In genomic region chr11:116775975-116776374, GRCh38 we compare ENCODE assay signal across 28 cellular contexts. TPM values are rescaled to one million over a fixed set of nuclear protein-coding genes. Genes with fewer than 3 reads are reported as not detected.
A peak's percentile ranks its signal among the peaks of the same experiment; 100 is the strongest.
DNase-seq lines count a peak whose midpoint lies in the region; ATAC-seq and TF ChIP-seq lines count a peak whose summit lies in the region.
"Had no signal": no experiment of that assay in that cellular context is flagged by ENCODE, and none has a peak within 500 bp of the region (broad histone marks: within the 10 kb centered on the region; RNA-seq: fewer than 3 reads in every experiment).

No MANE protein-coding gene starts in this region.

- CTCF ChIA-PET in activated CD8-positive, alpha-beta memory T cell treated with anti-CD3 and anti-CD28 coated beads, Interleukin-2, amount 10 ng/mL, durations not matched to agents 7 days and 5 days (lab: Charles Lee): interaction anchor here (6.0 kb wide), 1 partner anchor 13 kb away, joined by 59 read pairs; the partner anchor contains the start of genes APOA5 and ZPR1
- CTCF ChIA-PET in CD8-positive, alpha-beta memory T cell (lab: Charles Lee): no interaction called here
- CTCF ChIA-PET in activated CD4-positive, alpha-beta memory T cell treated with anti-CD3 and anti-CD28 coated beads, Interleukin-2, amount 10 ng/mL, durations not matched to agents 7 days and 5 days (lab: Charles Lee): interaction anchor here (1.3 kb wide), 1 partner anchor 15 kb away, joined by 4 read pairs; the partner anchor contains the start of gene APOA5

- no peaks in the 10 kb centered on the region for H3K9me3 Mint-ChIP-seq in activated CD8-positive, alpha-beta memory T cell treated with anti-CD3 and anti-CD28 coated beads, Interleukin-2, amount 10 ng/mL, durations not matched to agents 7 days and 5 days (ENCODE audit: low read depth)
- peaks cover 0 to 2% (median 0%) of the 10 kb centered on the region in 5 donors for H3K9me3 Mint-ChIP-seq in CD8-positive, alpha-beta memory T cell
- no peaks in the 10 kb centered on the region for H3K9me3 Mint-ChIP-seq in activated CD4-positive, alpha-beta memory T cell treated with anti-CD3 and anti-CD28 coated beads, Interleukin-2, amount 10 ng/mL, durations not matched to agents 7 days and 5 days
- H3K9me3 Mint-ChIP-seq in nephron: no peaks in the 10 kb centered on the region
- H3K9me3 Mint-ChIP-seq: H9 had no signal

- no peak for ATAC-seq in activated CD8-positive, alpha-beta memory T cell treated with anti-CD3 and anti-CD28 coated beads, Interleukin-2, amount 10 ng/mL, durations not matched to agents 7 days and 5 days
- ATAC-seq in body of pancreas (no peak), HG03571 (IDR thresholded peaks at IDR 0.05; ENCODE audit: unreplicated experiment) (no peak)
- ATAC-seq: esophagus mucosa, foreskin keratinocyte, heart right ventricle, left colon, T-helper 17 cell had no signal

- no peak for DNase-seq in activated CD8-positive, alpha-beta memory T cell treated with anti-CD3 and anti-CD28 coated beads, Interleukin-2, amount 10 ng/mL, durations not matched to agents 7 days and 5 days
- no peak for DNase-seq in activated CD8-positive, alpha-beta memory T cell treated with anti-CD3 and anti-CD28 coated beads for 24 hours
- no peak for DNase-seq in CD8-positive, alpha-beta memory T cell
- DNase-seq in activated CD4-positive, alpha-beta memory T cell treated with anti-CD3 and anti-CD28 coated beads, Interleukin-2, amount 10 ng/mL, durations not matched to agents 7 days and 5 days: no peak
- DNase-seq in body of pancreas: no peak
- DNase-seq in BE2C: no peak
- DNase-seq: activated CD4-positive, alpha-beta T cell treated with anti-CD3 and anti-CD28 coated beads, Interleukin-2, amount 50 U/mL, for 48 hours; activated T-cell treated with anti-CD3 and anti-CD28 coated beads, Interleukin-2, amount 50 U/mL, for 1 hour; effector memory CD4-positive, alpha-beta T cell; foreskin keratinocyte; H9; heart right ventricle; left colon; NCI-H1105 treated with DMSO at 0.1 percent for 48 hours; NCI-H2029; NCI-H526 treated with DMSO at 0.1 percent for 48 hours; nucleus accumbens; stimulated activated CD8-positive, alpha-beta memory T cell treated with anti-CD3 and anti-CD28 coated beads, Interleukin-4, amount 100 ng/mL, for 48 hours; substantia nigra; T-helper 17 cell had no signal

- TF ChIP-seq POLR2A in body of pancreas (IDR thresholded peaks at IDR 0.05): no peak

- no peak overlapping the region for H3K4me3 ChIP-seq in CD8-positive, alpha-beta memory T cell (ENCODE audit: low read length)
- H3K4me3 ChIP-seq in body of pancreas: no peak overlapping the region
- H3K4me3 ChIP-seq in BE2C (ENCODE audit: low read depth, low read length): no peak overlapping the region
- H3K4me3 ChIP-seq: BLaER1, breast epithelium, heart right ventricle had no signal

- no peaks in the 10 kb centered on the region for H3K9me3 ChIP-seq in CD8-positive, alpha-beta memory T cell (ENCODE audit: low read length)
- H3K9me3 ChIP-seq in body of pancreas: no peaks in the 10 kb centered on the region
- no peaks in the 10 kb centered on the region for H3K9me3 ChIP-seq in BE2C
- H3K9me3 ChIP-seq: BLaER1, breast epithelium, heart right ventricle had no signal

- no peak overlapping the region for H3K4me3 Mint-ChIP-seq in activated CD8-positive, alpha-beta memory T cell treated with anti-CD3 and anti-CD28 coated beads, Interleukin-2, amount 10 ng/mL, durations not matched to agents 7 days and 5 days
- peak overlapping the region in 1 of 7 donors; percentile 80 for H3K4me3 Mint-ChIP-seq in CD8-positive, alpha-beta memory T cell
- no peak overlapping the region for H3K4me3 Mint-ChIP-seq in activated CD4-positive, alpha-beta memory T cell treated with anti-CD3 and anti-CD28 coated beads, Interleukin-2, amount 10 ng/mL, durations not matched to agents 7 days and 5 days
- H3K4me3 Mint-ChIP-seq in nephron: peak overlapping the region; percentile 7 to 58 (median 9)
- H3K4me3 Mint-ChIP-seq: H9, T-helper 17 cell had no signal

- peaks cover 59% of the 10 kb centered on the region for H3K4me1 Mint-ChIP-seq in activated CD8-positive, alpha-beta memory T cell treated with anti-CD3 and anti-CD28 coated beads, Interleukin-2, amount 10 ng/mL, durations not matched to agents 7 days and 5 days
- peaks cover 22 to 36% (median 35%) of the 10 kb centered on the region in 3 donors for H3K4me1 Mint-ChIP-seq in CD8-positive, alpha-beta memory T cell
- H3K4me1 Mint-ChIP-seq in activated CD4-positive, alpha-beta memory T cell treated with anti-CD3 and anti-CD28 coated beads, Interleukin-2, amount 10 ng/mL, durations not matched to agents 7 days and 5 days: peaks cover 65% of the 10 kb centered on the region
- H3K4me1 Mint-ChIP-seq in nephron: peaks cover 22% of the 10 kb centered on the region

- H3K27me3 Mint-ChIP-seq in activated CD8-positive, alpha-beta memory T cell treated with anti-CD3 and anti-CD28 coated beads, Interleukin-2, amount 10 ng/mL, durations not matched to agents 7 days and 5 days: no peaks in the 10 kb centered on the region
- no peaks in the 10 kb centered on the region for H3K27me3 Mint-ChIP-seq in CD8-positive, alpha-beta memory T cell
- H3K27me3 Mint-ChIP-seq in activated CD4-positive, alpha-beta memory T cell treated with anti-CD3 and anti-CD28 coated beads, Interleukin-2, amount 10 ng/mL, durations not matched to agents 7 days and 5 days: no peaks in the 10 kb centered on the region
- no peaks in the 10 kb centered on the region for H3K27me3 Mint-ChIP-seq in nephron (ENCODE audit: low read depth)
- H3K27me3 Mint-ChIP-seq: T-helper 17 cell had no signal

- no peak overlapping the region for H3K27ac ChIP-seq in CD8-positive, alpha-beta memory T cell (ENCODE audit: low read depth, low read length)
- H3K27ac ChIP-seq in body of pancreas: no peak overlapping the region
- H3K27ac ChIP-seq: BLaER1, breast epithelium, foreskin keratinocyte, heart right ventricle, HL-60 had no signal

- POLR2A ChIA-PET in CD8-positive, alpha-beta memory T cell (lab: Charles Lee): interaction anchor here (0.6 kb wide), 1 partner anchor 549 kb away, joined by 5 read pairs; no protein-coding TSS in a partner anchor
- POLR2A ChIA-PET in activated CD4-positive, alpha-beta memory T cell treated with anti-CD3 and anti-CD28 coated beads, Interleukin-2, amount 10 ng/mL, durations not matched to agents 7 days and 5 days (lab: Charles Lee): interaction anchor here (0.6 to 8.8 kb wide), 2 partner anchors 12 to 153 kb away, joined by 3 to 119 read pairs; partner anchors contain the start of genes APOA5 and ZPR1

- TF ChIP-seq CTCF in nephron (IDR thresholded peaks at IDR 0.05; ENCODE audit: unreplicated experiment in 3 of 3): no peak
- TF ChIP-seq CTCF in body of pancreas (IDR thresholded peaks at IDR 0.05): no peak
- TF ChIP-seq CTCF in BE2C (IDR thresholded peaks at IDR 0.05; ENCODE audit: low read depth, low read length): no peak

- H3K36me3 Mint-ChIP-seq in activated CD8-positive, alpha-beta memory T cell treated with anti-CD3 and anti-CD28 coated beads, Interleukin-2, amount 10 ng/mL, durations not matched to agents 7 days and 5 days: peaks cover 47% of the 10 kb centered on the region
- peaks cover 10 to 61% (median 29%) of the 10 kb centered on the region in 3 donors for H3K36me3 Mint-ChIP-seq in CD8-positive, alpha-beta memory T cell
- H3K36me3 Mint-ChIP-seq in activated CD4-positive, alpha-beta memory T cell treated with anti-CD3 and anti-CD28 coated beads, Interleukin-2, amount 10 ng/mL, durations not matched to agents 7 days and 5 days (ENCODE audit: low read depth): peaks cover 59% of the 10 kb centered on the region
- peaks cover 39% of the 10 kb centered on the region for H3K36me3 Mint-ChIP-seq in nephron (ENCODE audit: low read depth)

- no peaks in the 10 kb centered on the region for H3K27me3 ChIP-seq in CD8-positive, alpha-beta memory T cell (ENCODE audit: insufficient read depth, low read length, poor library complexity, severe bottlenecking)
- H3K27me3 ChIP-seq in body of pancreas (no peaks in the 10 kb centered on the region), BE2C (no peaks in the 10 kb centered on the region)
- H3K27me3 ChIP-seq: BLaER1, breast epithelium, foreskin keratinocyte, heart right ventricle had no signal

- 82 to 95% methylated on average over 5 of the region's 5 CpGs for WGBS in body of pancreas, 2 donors

- H3K36me3 ChIP-seq in CD8-positive, alpha-beta memory T cell (ENCODE audit: insufficient read depth, low read length): peaks cover 26% of the 10 kb centered on the region
- H3K36me3 ChIP-seq in body of pancreas (replicated peaks in 1 of 2; ENCODE audit: insufficient read depth in 1 of 2, low read depth in 2 of 2): peaks cover 0 to 18% of the 10 kb centered on the region in 2 donors
- peaks cover 25% of the 10 kb centered on the region for H3K36me3 ChIP-seq in BE2C
- H3K36me3 ChIP-seq: breast epithelium had no signal

- H3K4me1 ChIP-seq in CD8-positive, alpha-beta memory T cell (ENCODE audit: insufficient read depth, low read length): peaks cover 23% of the 10 kb centered on the region
- H3K4me1 ChIP-seq in body of pancreas: peaks cover 21% of the 10 kb centered on the region
- no peaks in the 10 kb centered on the region for H3K4me1 ChIP-seq in BE2C

- intact Hi-C loops in body of pancreas (cut with DNase I): no loop called here

- H3K27ac Mint-ChIP-seq in activated CD8-positive, alpha-beta memory T cell treated with anti-CD3 and anti-CD28 coated beads, Interleukin-2, amount 10 ng/mL, durations not matched to agents 7 days and 5 days: peak overlapping the region; percentile 4
- peak overlapping the region in 5 of 8 donors; percentile 0 to 77 (median 51) for H3K27ac Mint-ChIP-seq in CD8-positive, alpha-beta memory T cell
- H3K27ac Mint-ChIP-seq in activated CD4-positive, alpha-beta memory T cell treated with anti-CD3 and anti-CD28 coated beads, Interleukin-2, amount 10 ng/mL, durations not matched to agents 7 days and 5 days: peak overlapping the region; percentile 60
- H3K27ac Mint-ChIP-seq in nephron: peak overlapping the region in 1 of 3 experiments; percentile 10
- H3K27ac Mint-ChIP-seq: H9, T-helper 17 cell had no signal

RNA-seq across cellular contexts. Expression of gene BUD13, which starts 3.2 kb away (rescaled TPM):
- 10 to 100 TPM; 35.2 to 40.2 TPM for total RNA-seq in activated CD8-positive, alpha-beta memory T cell treated with anti-CD3 and anti-CD28 coated beads, Interleukin-2, amount 10 ng/mL, durations not matched to agents 7 days and 5 days
- 10 to 100 TPM; 31.4 to 32.3 TPM for total RNA-seq in CD8-positive, alpha-beta memory T cell
- 15.0 TPM for polyA plus RNA-seq in CD8-positive, alpha-beta memory T cell
- total RNA-seq in activated CD4-positive, alpha-beta memory T cell treated with anti-CD3 and anti-CD28 coated beads, Interleukin-2, amount 10 ng/mL, durations not matched to agents 7 days and 5 days: 10 to 100 TPM; 34.1 to 35.1 TPM
- total RNA-seq in body of pancreas: 10 to 100 TPM in 1 of 2 donors, 1 to 10 TPM in 1; 8.9 to 15.8 TPM
- 27.1 TPM for polyA plus RNA-seq in BE2C (2012; ENCODE audit: insufficient read depth, insufficient read length, low read depth)

RNA-seq across cellular contexts. Expression of gene ZPR1, which starts 11.8 kb away (rescaled TPM):
- total RNA-seq in activated CD8-positive, alpha-beta memory T cell treated with anti-CD3 and anti-CD28 coated beads, Interleukin-2, amount 10 ng/mL, durations not matched to agents 7 days and 5 days: 10 to 100 TPM; 66.6 to 72.1 TPM
- total RNA-seq in CD8-positive, alpha-beta memory T cell: 100 to 1,000 TPM; 118 to 124 TPM
- polyA plus RNA-seq in CD8-positive, alpha-beta memory T cell: 47.6 TPM
- 10 to 100 TPM; 55.6 to 57.6 TPM for total RNA-seq in activated CD4-positive, alpha-beta memory T cell treated with anti-CD3 and anti-CD28 coated beads, Interleukin-2, amount 10 ng/mL, durations not matched to agents 7 days and 5 days
- 10 to 100 TPM in 1 of 2 donors, 1 to 10 TPM in 1; 4.3 to 36.6 TPM for total RNA-seq in body of pancreas
- polyA plus RNA-seq in BE2C (2012; ENCODE audit: insufficient read depth, insufficient read length, low read depth): 95.7 TPM

RNA-seq across cellular contexts. Expression of gene APOA5, which starts 15.7 kb away (rescaled TPM):
- total RNA-seq in activated CD8-positive, alpha-beta memory T cell treated with anti-CD3 and anti-CD28 coated beads, Interleukin-2, amount 10 ng/mL, durations not matched to agents 7 days and 5 days: not detected
- not detected for total RNA-seq in CD8-positive, alpha-beta memory T cell
- polyA plus RNA-seq in CD8-positive, alpha-beta memory T cell: not detected
- total RNA-seq in activated CD4-positive, alpha-beta memory T cell treated with anti-CD3 and anti-CD28 coated beads, Interleukin-2, amount 10 ng/mL, durations not matched to agents 7 days and 5 days: not detected
- total RNA-seq in body of pancreas: 1 to 10 TPM in 1 of 2 donors, not detected in 1; 2.6 TPM
- polyA plus RNA-seq in BE2C (2012; ENCODE audit: insufficient read depth, insufficient read length, low read depth): 0.31 TPM
- total RNA-seq: breast epithelium, esophagus mucosa, foreskin keratinocyte, heart right ventricle, left colon, skeletal muscle tissue, T-helper 17 cell, urinary bladder had no signal
- polyA plus RNA-seq: foreskin keratinocyte, heart right ventricle had no signal

RNA-seq across cellular contexts. Expression of gene APOA4, which starts 47.1 kb away (rescaled TPM):
- total RNA-seq in activated CD8-positive, alpha-beta memory T cell treated with anti-CD3 and anti-CD28 coated beads, Interleukin-2, amount 10 ng/mL, durations not matched to agents 7 days and 5 days: not detected
- not detected for total RNA-seq in CD8-positive, alpha-beta memory T cell
- not detected for polyA plus RNA-seq in CD8-positive, alpha-beta memory T cell
- total RNA-seq in activated CD4-positive, alpha-beta memory T cell treated with anti-CD3 and anti-CD28 coated beads, Interleukin-2, amount 10 ng/mL, durations not matched to agents 7 days and 5 days: not detected
- not detected for total RNA-seq in body of pancreas
- not detected for polyA plus RNA-seq in BE2C (2012; ENCODE audit: insufficient read depth, insufficient read length, low read depth)
- total RNA-seq: esophagus mucosa, foreskin keratinocyte, H9, left colon, T-helper 17 cell, urinary bladder had no signal
- polyA plus RNA-seq: foreskin keratinocyte had no signal

RNA-seq across cellular contexts. Expression of gene APOC3, which starts 53.7 kb away (rescaled TPM):
- not detected for total RNA-seq in activated CD8-positive, alpha-beta memory T cell treated with anti-CD3 and anti-CD28 coated beads, Interleukin-2, amount 10 ng/mL, durations not matched to agents 7 days and 5 days
- total RNA-seq in CD8-positive, alpha-beta memory T cell: not detected
- not detected for polyA plus RNA-seq in CD8-positive, alpha-beta memory T cell
- total RNA-seq in activated CD4-positive, alpha-beta memory T cell treated with anti-CD3 and anti-CD28 coated beads, Interleukin-2, amount 10 ng/mL, durations not matched to agents 7 days and 5 days: not detected
- 1 to 10 TPM in 1 of 2 donors, not detected in 1; 7.3 TPM for total RNA-seq in body of pancreas
- 1.3 TPM for polyA plus RNA-seq in BE2C (2012; ENCODE audit: insufficient read depth, insufficient read length, low read depth)
- total RNA-seq: breast epithelium, foreskin keratinocyte, H9, left colon, skeletal muscle tissue, T-helper 17 cell, urinary bladder had no signal
- polyA plus RNA-seq: foreskin keratinocyte had no signal

Comparison
In these comparisons a context has a peak if more than half of its experiments do, and no peak if none do; other contexts are left out.
1. H3K4me3 Mint-ChIP-seq: peak in nephron (3 of 3); none in activated CD8-positive, alpha-beta memory T cell treated with anti-CD3 and anti-CD28 coated beads, Interleukin-2, amount 10 ng/mL, durations not matched to agents 7 days and 5 days (single experiment) and activated CD4-positive, alpha-beta memory T cell treated with anti-CD3 and anti-CD28 coated beads, Interleukin-2, amount 10 ng/mL, durations not matched to agents 7 days and 5 days (single experiment).